In the genomic region with DNA sequence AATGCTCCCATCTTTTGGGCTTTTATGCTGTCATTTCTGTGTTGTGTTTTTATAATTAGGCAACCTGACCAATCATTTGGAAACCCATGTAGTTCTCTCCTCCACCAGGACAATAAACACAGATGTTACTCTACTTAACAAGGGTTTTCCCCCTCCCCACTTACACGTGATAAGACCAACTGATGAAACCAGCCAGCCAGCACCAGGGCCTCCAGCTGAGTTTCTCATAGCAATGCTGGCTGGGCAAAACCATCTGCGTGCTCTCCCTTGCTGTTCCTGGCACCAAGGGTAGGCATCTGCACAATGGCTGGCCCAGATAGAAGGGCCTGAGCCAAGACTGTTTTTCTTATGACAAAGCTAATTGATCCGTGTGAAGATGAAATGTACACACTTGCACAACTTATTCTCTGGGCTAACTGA, we compare ENCODE assay signal across 8 cellular contexts.
DNase-seq lines count a peak whose midpoint lies in the region; ATAC-seq and TF ChIP-seq lines count a peak whose summit lies in the region.

No MANE protein-coding gene starts in this region.

- no peak overlapping the region for H2BK5ac ChIP-seq in mesenchymal stem cell (ENCODE audit: low read depth, low read length, poor library complexity, severe bottlenecking)

- TF ChIP-seq CTCF in GM13977 (IDR thresholded peaks at IDR 0.05; ENCODE audit: extremely low read depth, insufficient read depth, missing control alignments) (no peak), VCaP (conservative IDR thresholded peaks at IDR 0.05) (no peak), testis (IDR thresholded peaks at IDR 0.05) (no peak), breast epithelium (IDR thresholded peaks at IDR 0.05) (no peak)

- H4K8ac ChIP-seq in mesenchymal stem cell (ENCODE audit: low read length): no peak overlapping the region

- TF ChIP-seq POLR2A in testis (IDR thresholded peaks at IDR 0.05) (no peak), breast epithelium (IDR thresholded peaks at IDR 0.05) (no peak)

- H3K27ac ChIP-seq in VCaP: peak overlapping the region; percentile 22
- H3K27ac ChIP-seq in mesenchymal stem cell (ENCODE audit: low read length, poor library complexity, severe bottlenecking): no peak overlapping the region
- H3K27ac ChIP-seq in testis: no peak overlapping the region
- H3K27ac ChIP-seq in breast epithelium: no peak overlapping the region

- no peak overlapping the region for H2BK15ac ChIP-seq in mesenchymal stem cell (ENCODE audit: low read depth, poor library complexity, severe bottlenecking)

- no peak overlapping the region for H3K9ac ChIP-seq in mesenchymal stem cell (ENCODE audit: low read length)

- H3K27me3 ChIP-seq in mesenchymal stem cell (ENCODE audit: control insufficient read depth in 1 of 2, insufficient read depth in 1 of 2, low read length in 2 of 2) (no peaks in the 10 kb centered on the region), testis (no peaks in the 10 kb centered on the region), breast epithelium (no peaks in the 10 kb centered on the region)

- H2AK5ac ChIP-seq in mesenchymal stem cell (ENCODE audit: low read length, severe bottlenecking): no peak overlapping the region

- no peak overlapping the region for H3K4me2 ChIP-seq in mesenchymal stem cell (ENCODE audit: low read length, poor library complexity, severe bottlenecking)

- H3K23ac ChIP-seq in mesenchymal stem cell (ENCODE audit: low read length in 2 of 2): no peak overlapping the region

- H2BK12ac ChIP-seq in mesenchymal stem cell (ENCODE audit: low read length in 2 of 2): no peak overlapping the region

- H3K18ac ChIP-seq in mesenchymal stem cell (ENCODE audit: low read depth in 1 of 2, low read length in 2 of 2): no peak overlapping the region

- H3K36me3 ChIP-seq in mesenchymal stem cell (ENCODE audit: control insufficient read depth in 1 of 2, insufficient read depth in 2 of 2, low read depth in 1 of 2, low read length in 2 of 2) (no peaks in the 10 kb centered on the region), testis (ENCODE audit: low read depth, missing control alignments) (no peaks in the 10 kb centered on the region), breast epithelium (no peaks in the 10 kb centered on the region)

- intact Hi-C loops in testis (cut with DNase I; ENCODE audit: low total_unique reads): no loop called here
- intact Hi-C loops in breast epithelium (cut with DNase I; ENCODE audit: low total_unique reads): no loop called here

- H3K9me3 ChIP-seq in mesenchymal stem cell (ENCODE audit: control insufficient read depth, low read length) (no peaks in the 10 kb centered on the region), testis (no peaks in the 10 kb centered on the region), breast epithelium (no peaks in the 10 kb centered on the region)

- DNase-seq in GM13977 (ENCODE audit: low spot score) (peak; percentile 62), mesenchymal stem cell (peak; percentile 30), testis (no peak), breast epithelium (ENCODE audit: low spot score in 2 of 2) (no peak), COLO668 (lab: John Stamatoyannopoulos, UW; ENCODE audit: unreplicated experiment) (no peak)

- H4K91ac ChIP-seq in mesenchymal stem cell (ENCODE audit: low read length): no peak overlapping the region

- H2BK120ac ChIP-seq in mesenchymal stem cell (ENCODE audit: low read depth, low read length): no peak overlapping the region

- H3K4me3 ChIP-seq in mesenchymal stem cell (ENCODE audit: insufficient read depth in 1 of 2, low read depth in 1 of 2, low read length in 2 of 2) (no peak overlapping the region), testis (no peak overlapping the region), breast epithelium (no peak overlapping the region)

- H3K4me1 ChIP-seq in mesenchymal stem cell (ENCODE audit: control insufficient read depth, insufficient read depth, low read depth, low read length): peaks cover 2% of the 10 kb centered on the region
- H3K4me1 ChIP-seq in testis: peaks cover 11% of the 10 kb centered on the region
- H3K4me1 ChIP-seq in breast epithelium: no peaks in the 10 kb centered on the region

- no peaks in the 10 kb centered on the region for H3K79me1 ChIP-seq in mesenchymal stem cell (replicated peaks; ENCODE audit: low read length, poor library complexity, severe bottlenecking)

- no peak overlapping the region for H3K14ac ChIP-seq in mesenchymal stem cell (ENCODE audit: low read length in 2 of 2)

- no peak overlapping the region for H2AFZ ChIP-seq in mesenchymal stem cell (ENCODE audit: low read depth, low read length)

- peak; percentile 88 for ATAC-seq in GM19455 (IDR thresholded peaks at IDR 0.05; ENCODE audit: unreplicated experiment)
- peak; percentile 93 for ATAC-seq in HG03378 (IDR thresholded peaks at IDR 0.05; ENCODE audit: unreplicated experiment)

- in situ Hi-C loops in GM13977 (cut with MboI; ENCODE audit: low pct_unique_long_range_greater_than_20kb, low sequenced_read_pairs, unreplicated experiment): no loop called here

- no peak overlapping the region for H3K4ac ChIP-seq in mesenchymal stem cell (ENCODE audit: low read depth in 1 of 2, low read length in 2 of 2)

- WGBS in mesenchymal stem cell: 68% methylated on average over 3 of the region's 3 CpGs
- WGBS in testis, 2 donors: 51 to 55% methylated on average over 3 of the region's 3 CpGs

Comparison
In these comparisons a context has a peak if more than half of its experiments do, and no peak if none do; other contexts are left out.
1. DNase-seq: peak in GM13977 (single experiment) and mesenchymal stem cell (single experiment); none in testis (single experiment), breast epithelium (0 of 2) and COLO668 (single experiment).